In the genomic region with DNA sequence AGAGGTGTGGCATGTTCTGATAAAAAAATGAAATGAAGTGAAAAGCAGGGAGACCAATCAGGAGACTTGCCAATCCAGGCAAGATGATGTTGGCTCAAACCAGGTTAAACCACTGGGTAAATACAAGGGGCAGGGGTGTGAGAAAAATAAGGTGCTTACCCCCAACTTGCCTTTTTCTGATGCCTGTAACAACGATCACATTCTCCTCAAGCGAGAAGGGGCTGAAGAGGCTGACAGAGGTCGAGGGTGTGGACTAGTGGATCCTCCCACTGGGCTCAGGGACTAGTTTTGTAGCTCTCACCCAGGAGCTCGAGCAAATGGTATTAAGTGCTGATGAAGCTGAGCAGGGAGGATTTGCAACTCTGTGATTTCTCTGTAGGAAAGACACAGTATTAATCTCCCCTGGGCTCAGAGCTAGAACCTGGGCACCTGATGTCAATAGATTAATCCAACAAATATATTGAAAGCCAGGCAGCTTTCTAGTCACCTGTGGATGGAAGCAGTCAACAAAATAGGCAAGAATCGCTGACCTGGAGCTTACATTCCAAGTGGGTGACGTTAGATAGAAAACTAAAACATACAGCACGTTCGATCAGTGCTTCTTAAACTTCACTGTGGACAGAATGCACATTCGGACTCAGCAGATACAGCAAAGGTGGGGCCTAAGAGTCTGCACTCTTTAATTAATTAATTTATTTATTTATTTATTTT, we compare ENCODE assay signal across 1 cellular context.
TF ChIP-seq lines count a peak whose summit lies in the region.

No MANE protein-coding gene starts in this region.

TF ChIP-seq in HepG2, 621 proteins besides CTCF, POLR2A, EP300 and RAD21 (continued from another document and continues in another):
- TF ChIP-seq, protein P1, sequence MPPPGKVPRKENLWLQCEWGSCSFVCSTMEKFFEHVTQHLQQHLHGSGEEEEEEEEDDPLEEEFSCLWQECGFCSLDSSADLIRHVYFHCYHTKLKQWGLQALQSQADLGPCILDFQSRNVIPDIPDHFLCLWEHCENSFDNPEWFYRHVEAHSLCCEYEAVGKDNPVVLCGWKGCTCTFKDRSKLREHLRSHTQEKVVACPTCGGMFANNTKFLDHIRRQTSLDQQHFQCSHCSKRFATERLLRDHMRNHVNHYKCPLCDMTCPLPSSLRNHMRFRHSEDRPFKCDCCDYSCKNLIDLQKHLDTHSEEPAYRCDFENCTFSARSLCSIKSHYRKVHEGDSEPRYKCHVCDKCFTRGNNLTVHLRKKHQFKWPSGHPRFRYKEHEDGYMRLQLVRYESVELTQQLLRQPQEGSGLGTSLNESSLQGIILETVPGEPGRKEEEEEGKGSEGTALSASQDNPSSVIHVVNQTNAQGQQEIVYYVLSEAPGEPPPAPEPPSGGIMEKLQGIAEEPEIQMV (CRISPR knock-in tag; IDR thresholded peaks at IDR 0.05; ENCODE audit: low read depth), result 0 out of 2 replicates have a peak, but pooled peaks have one; percentile 26
- TF ChIP-seq MYC (CRISPR knock-in tag; IDR thresholded peaks at IDR 0.05; ENCODE audit: borderline replicate concordance) (no peak), FLYWCH1 (CRISPR knock-in tag; IDR thresholded peaks at IDR 0.05) (no peak), ZBTB8A (CRISPR knock-in tag; IDR thresholded peaks at IDR 0.05; ENCODE audit: borderline replicate concordance, low read depth) (peak; percentile 77; the same call in 1 of the 2 replicates), ZNF101 (CRISPR knock-in tag; IDR thresholded peaks at IDR 0.05; ENCODE audit: borderline replicate concordance, low read depth) (no peak), ZNF563 (CRISPR knock-in tag; IDR thresholded peaks at IDR 0.05) (no peak), ZNF205 (CRISPR knock-in tag; IDR thresholded peaks at IDR 0.05) (no peak), ZFP62 (CRISPR knock-in tag; IDR thresholded peaks at IDR 0.05) (no peak), BRCA1 (CRISPR knock-in tag; IDR thresholded peaks at IDR 0.05) (peak; percentile 62; the same call in 1 of the 2 replicates), TP53 (CRISPR knock-in tag; conservative IDR thresholded peaks at IDR 0.05) (peak; percentile 71; the same call in 1 of the 2 replicates), ZNF746 (CRISPR knock-in tag; IDR thresholded peaks at IDR 0.05) (no peak), ZNF143 (CRISPR knock-in tag; IDR thresholded peaks at IDR 0.05) (no peak), SUZ12 (IDR thresholded peaks at IDR 0.05; ENCODE audit: low read depth, low read length) (no peak), RCOR2 (CRISPR knock-in tag; IDR thresholded peaks at IDR 0.05) (no peak), ZEB1 (IDR thresholded peaks at IDR 0.05; ENCODE audit: insufficient replicate concordance, low read depth) (no peak), ZC3H13 (CRISPR knock-in tag; IDR thresholded peaks at IDR 0.05) (no peak), TBP (CRISPR knock-in tag; IDR thresholded peaks at IDR 0.05) (no peak), REL (CRISPR knock-in tag; conservative IDR thresholded peaks at IDR 0.05) (no peak), CCAR2 (optimal IDR thresholded peaks at IDR 0.05; ENCODE audit: low read depth, low read length) (no peak), TCF12 (IDR thresholded peaks at IDR 0.05) (no peak), TCF12 (CRISPR knock-in tag; IDR thresholded peaks at IDR 0.05) (no peak), NCOA5 (CRISPR knock-in tag; IDR thresholded peaks at IDR 0.05) (no peak), ZNF543 (CRISPR knock-in tag; IDR thresholded peaks at IDR 0.05) (peak; percentile 60; the same call in 1 of the 2 replicates), ZNF607 (CRISPR knock-in tag; IDR thresholded peaks at IDR 0.05; ENCODE audit: borderline replicate concordance) (no peak), ZNF230 (CRISPR knock-in tag; IDR thresholded peaks at IDR 0.05) (peak; percentile 74; the same call in 1 of the 2 replicates), ZNF121 (CRISPR knock-in tag; IDR thresholded peaks at IDR 0.05) (0 out of 2 replicates have a peak, but pooled peaks have one; percentile 14), PAX8 (CRISPR knock-in tag; IDR thresholded peaks at IDR 0.05; ENCODE audit: borderline replicate concordance) (0 out of 2 replicates have a peak, but pooled peaks have one; percentile 58), TSC22D2 (CRISPR knock-in tag; IDR thresholded peaks at IDR 0.05; ENCODE audit: borderline replicate concordance) (no peak), ETV5 (CRISPR knock-in tag; IDR thresholded peaks at IDR 0.05; ENCODE audit: borderline replicate concordance) (no peak), ZNF569 (CRISPR knock-in tag; IDR thresholded peaks at IDR 0.05; ENCODE audit: borderline replicate concordance) (no peak), KMT2B (CRISPR knock-in tag; IDR thresholded peaks at IDR 0.05) (no peak), ZNF616 (CRISPR knock-in tag; IDR thresholded peaks at IDR 0.05; ENCODE audit: low read depth) (no peak), GABPB1 (CRISPR knock-in tag; IDR thresholded peaks at IDR 0.05) (no peak), KDM5B (CRISPR knock-in tag; IDR thresholded peaks at IDR 0.05; ENCODE audit: borderline replicate concordance) (0 out of 2 replicates have a peak, but pooled peaks have one; percentile 32), BRD4 (CRISPR knock-in tag; IDR thresholded peaks at IDR 0.05) (no peak), RXRB (CRISPR knock-in tag; IDR thresholded peaks at IDR 0.05; ENCODE audit: borderline replicate concordance) (0 out of 2 replicates have a peak, but pooled peaks have one; percentile 18), ZNF567 (CRISPR knock-in tag; IDR thresholded peaks at IDR 0.05; ENCODE audit: borderline replicate concordance) (0 out of 2 replicates have a peak, but pooled peaks have one; percentile 13), NFE2L1 (CRISPR knock-in tag; IDR thresholded peaks at IDR 0.05; ENCODE audit: borderline replicate concordance) (no peak), ZNF451 (CRISPR knock-in tag; IDR thresholded peaks at IDR 0.05) (no peak), RELA (CRISPR knock-in tag; IDR thresholded peaks at IDR 0.05) (0 out of 2 replicates have a peak, but pooled peaks have one; percentile 7), IRF2 (CRISPR knock-in tag; IDR thresholded peaks at IDR 0.05) (no peak), ZNF7 (CRISPR knock-in tag; IDR thresholded peaks at IDR 0.05) (no peak), SATB2 (CRISPR knock-in tag; IDR thresholded peaks at IDR 0.05) (no peak), HCFC1 (IDR thresholded peaks at IDR 0.05; ENCODE audit: low read depth, low read length) (no peak), ATF7-NPFF (CRISPR knock-in tag; IDR thresholded peaks at IDR 0.05; ENCODE audit: low read depth) (no peak), WIZ (CRISPR knock-in tag; IDR thresholded peaks at IDR 0.05) (no peak), CREB1 (IDR thresholded peaks at IDR 0.05) (no peak), CREB1 (CRISPR knock-in tag; IDR thresholded peaks at IDR 0.05) (no peak), HNF4G (IDR thresholded peaks at IDR 0.05; ENCODE audit: borderline replicate concordance, low read depth, low read length) (no peak), HNF4G (CRISPR knock-in tag; IDR thresholded peaks at IDR 0.05; ENCODE audit: borderline replicate concordance, low read depth) (0 out of 2 replicates have a peak, but pooled peaks have one; percentile 31)
- TF ChIP-seq, protein P2, sequence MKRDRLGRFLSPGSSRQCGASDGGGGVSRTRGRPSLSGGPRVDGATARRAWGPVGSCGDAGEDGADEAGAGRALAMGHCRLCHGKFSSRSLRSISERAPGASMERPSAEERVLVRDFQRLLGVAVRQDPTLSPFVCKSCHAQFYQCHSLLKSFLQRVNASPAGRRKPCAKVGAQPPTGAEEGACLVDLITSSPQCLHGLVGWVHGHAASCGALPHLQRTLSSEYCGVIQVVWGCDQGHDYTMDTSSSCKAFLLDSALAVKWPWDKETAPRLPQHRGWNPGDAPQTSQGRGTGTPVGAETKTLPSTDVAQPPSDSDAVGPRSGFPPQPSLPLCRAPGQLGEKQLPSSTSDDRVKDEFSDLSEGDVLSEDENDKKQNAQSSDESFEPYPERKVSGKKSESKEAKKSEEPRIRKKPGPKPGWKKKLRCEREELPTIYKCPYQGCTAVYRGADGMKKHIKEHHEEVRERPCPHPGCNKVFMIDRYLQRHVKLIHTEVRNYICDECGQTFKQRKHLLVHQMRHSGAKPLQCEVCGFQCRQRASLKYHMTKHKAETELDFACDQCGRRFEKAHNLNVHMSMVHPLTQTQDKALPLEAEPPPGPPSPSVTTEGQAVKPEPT (CRISPR knock-in tag; IDR thresholded peaks at IDR 0.05; ENCODE audit: low read depth), result 0 out of 2 replicates have a peak, but pooled peaks have one; percentile 38
- TF ChIP-seq, protein P3, sequence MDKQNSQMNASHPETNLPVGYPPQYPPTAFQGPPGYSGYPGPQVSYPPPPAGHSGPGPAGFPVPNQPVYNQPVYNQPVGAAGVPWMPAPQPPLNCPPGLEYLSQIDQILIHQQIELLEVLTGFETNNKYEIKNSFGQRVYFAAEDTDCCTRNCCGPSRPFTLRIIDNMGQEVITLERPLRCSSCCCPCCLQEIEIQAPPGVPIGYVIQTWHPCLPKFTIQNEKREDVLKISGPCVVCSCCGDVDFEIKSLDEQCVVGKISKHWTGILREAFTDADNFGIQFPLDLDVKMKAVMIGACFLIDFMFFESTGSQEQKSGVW (CRISPR knock-in tag; IDR thresholded peaks at IDR 0.05; ENCODE audit: borderline replicate concordance), result no peak
- TF ChIP-seq, protein P4, sequence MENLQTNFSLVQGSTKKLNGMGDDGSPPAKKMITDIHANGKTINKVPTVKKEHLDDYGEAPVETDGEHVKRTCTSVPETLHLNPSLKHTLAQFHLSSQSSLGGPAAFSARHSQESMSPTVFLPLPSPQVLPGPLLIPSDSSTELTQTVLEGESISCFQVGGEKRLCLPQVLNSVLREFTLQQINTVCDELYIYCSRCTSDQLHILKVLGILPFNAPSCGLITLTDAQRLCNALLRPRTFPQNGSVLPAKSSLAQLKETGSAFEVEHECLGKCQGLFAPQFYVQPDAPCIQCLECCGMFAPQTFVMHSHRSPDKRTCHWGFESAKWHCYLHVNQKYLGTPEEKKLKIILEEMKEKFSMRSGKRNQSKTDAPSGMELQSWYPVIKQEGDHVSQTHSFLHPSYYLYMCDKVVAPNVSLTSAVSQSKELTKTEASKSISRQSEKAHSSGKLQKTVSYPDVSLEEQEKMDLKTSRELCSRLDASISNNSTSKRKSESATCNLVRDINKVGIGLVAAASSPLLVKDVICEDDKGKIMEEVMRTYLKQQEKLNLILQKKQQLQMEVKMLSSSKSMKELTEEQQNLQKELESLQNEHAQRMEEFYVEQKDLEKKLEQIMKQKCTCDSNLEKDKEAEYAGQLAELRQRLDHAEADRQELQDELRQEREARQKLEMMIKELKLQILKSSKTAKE (CRISPR knock-in tag; IDR thresholded peaks at IDR 0.05; ENCODE audit: borderline replicate concordance), result no peak
- TF ChIP-seq, protein P5, sequence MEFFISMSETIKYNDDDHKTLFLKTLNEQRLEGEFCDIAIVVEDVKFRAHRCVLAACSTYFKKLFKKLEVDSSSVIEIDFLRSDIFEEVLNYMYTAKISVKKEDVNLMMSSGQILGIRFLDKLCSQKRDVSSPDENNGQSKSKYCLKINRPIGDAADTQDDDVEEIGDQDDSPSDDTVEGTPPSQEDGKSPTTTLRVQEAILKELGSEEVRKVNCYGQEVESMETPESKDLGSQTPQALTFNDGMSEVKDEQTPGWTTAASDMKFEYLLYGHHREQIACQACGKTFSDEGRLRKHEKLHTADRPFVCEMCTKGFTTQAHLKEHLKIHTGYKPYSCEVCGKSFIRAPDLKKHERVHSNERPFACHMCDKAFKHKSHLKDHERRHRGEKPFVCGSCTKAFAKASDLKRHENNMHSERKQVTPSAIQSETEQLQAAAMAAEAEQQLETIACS (CRISPR knock-in tag; IDR thresholded peaks at IDR 0.05), result no peak
- TF ChIP-seq, protein P6, sequence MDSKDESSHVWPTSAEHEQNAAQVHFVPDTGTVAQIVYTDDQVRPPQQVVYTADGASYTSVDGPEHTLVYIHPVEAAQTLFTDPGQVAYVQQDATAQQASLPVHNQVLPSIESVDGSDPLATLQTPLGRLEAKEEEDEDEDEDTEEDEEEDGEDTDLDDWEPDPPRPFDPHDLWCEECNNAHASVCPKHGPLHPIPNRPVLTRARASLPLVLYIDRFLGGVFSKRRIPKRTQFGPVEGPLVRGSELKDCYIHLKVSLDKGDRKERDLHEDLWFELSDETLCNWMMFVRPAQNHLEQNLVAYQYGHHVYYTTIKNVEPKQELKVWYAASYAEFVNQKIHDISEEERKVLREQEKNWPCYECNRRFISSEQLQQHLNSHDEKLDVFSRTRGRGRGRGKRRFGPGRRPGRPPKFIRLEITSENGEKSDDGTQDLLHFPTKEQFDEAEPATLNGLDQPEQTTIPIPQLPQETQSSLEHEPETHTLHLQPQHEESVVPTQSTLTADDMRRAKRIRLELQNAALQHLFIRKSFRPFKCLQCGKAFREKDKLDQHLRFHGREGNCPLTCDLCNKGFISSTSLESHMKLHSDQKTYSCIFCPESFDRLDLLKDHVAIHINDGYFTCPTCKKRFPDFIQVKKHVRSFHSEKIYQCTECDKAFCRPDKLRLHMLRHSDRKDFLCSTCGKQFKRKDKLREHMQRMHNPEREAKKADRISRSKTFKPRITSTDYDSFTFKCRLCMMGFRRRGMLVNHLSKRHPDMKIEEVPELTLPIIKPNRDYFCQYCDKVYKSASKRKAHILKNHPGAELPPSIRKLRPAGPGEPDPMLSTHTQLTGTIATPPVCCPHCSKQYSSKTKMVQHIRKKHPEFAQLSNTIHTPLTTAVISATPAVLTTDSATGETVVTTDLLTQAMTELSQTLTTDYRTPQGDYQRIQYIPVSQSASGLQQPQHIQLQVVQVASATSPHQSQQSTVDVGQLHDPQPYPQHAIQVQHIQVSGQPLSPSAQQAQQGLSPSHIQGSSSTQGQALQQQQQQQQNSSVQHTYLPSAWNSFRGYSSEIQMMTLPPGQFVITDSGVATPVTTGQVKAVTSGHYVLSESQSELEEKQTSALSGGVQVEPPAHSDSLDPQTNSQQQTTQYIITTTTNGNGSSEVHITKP (CRISPR knock-in tag; IDR thresholded peaks at IDR 0.05; ENCODE audit: low read depth), result 0 out of 2 replicates have a peak, but pooled peaks have one; percentile 76
- TF ChIP-seq, protein P7, sequence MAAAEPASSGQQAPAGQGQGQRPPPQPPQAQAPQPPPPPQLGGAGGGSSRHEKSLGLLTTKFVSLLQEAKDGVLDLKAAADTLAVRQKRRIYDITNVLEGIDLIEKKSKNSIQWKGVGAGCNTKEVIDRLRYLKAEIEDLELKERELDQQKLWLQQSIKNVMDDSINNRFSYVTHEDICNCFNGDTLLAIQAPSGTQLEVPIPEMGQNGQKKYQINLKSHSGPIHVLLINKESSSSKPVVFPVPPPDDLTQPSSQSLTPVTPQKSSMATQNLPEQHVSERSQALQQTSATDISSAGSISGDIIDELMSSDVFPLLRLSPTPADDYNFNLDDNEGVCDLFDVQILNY (CRISPR knock-in tag; conservative IDR thresholded peaks at IDR 0.05), result no peak
- TF ChIP-seq, protein P8, sequence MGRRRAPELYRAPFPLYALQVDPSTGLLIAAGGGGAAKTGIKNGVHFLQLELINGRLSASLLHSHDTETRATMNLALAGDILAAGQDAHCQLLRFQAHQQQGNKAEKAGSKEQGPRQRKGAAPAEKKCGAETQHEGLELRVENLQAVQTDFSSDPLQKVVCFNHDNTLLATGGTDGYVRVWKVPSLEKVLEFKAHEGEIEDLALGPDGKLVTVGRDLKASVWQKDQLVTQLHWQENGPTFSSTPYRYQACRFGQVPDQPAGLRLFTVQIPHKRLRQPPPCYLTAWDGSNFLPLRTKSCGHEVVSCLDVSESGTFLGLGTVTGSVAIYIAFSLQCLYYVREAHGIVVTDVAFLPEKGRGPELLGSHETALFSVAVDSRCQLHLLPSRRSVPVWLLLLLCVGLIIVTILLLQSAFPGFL (CRISPR knock-in tag; IDR thresholded peaks at IDR 0.05), result peak; percentile 12; the same call in 1 of the 2 replicates
